Comparison of ENCODE assay signal across 33 cellular contexts in the genomic region with DNA sequence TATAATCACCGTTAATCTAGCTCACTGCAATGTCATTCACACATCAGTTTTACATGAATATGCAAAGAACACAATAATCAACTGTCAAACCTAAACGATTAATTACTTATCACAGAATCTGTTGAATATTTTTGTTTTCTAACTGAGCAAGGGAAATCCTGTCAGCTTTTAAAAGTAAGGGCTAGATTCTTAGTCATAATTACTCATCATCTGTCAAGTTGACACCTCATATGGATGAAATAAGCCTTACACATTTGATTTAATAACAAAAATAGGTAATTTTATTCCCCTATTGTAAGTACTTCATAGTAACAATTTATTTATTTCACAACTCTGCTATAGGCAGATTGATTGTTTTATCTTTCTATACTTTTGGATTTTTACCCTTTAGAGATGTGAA. TPM values are rescaled to one million over a fixed set of nuclear protein-coding genes. Genes with fewer than 3 reads are reported as not detected.
"Had no signal": no experiment of that assay in that cellular context is flagged by ENCODE, and none has a peak within 500 bp of the region (broad histone marks: within the 10 kb centered on the region; RNA-seq: fewer than 3 reads in every experiment).

No MANE protein-coding gene starts in this region.

- H3K9me3 Mint-ChIP-seq: activated CD4-positive, alpha-beta T cell treated with anti-CD3 and anti-CD28 coated beads, Interleukin-2, amount 10 ng/mL, durations not matched to agents 24 days and 14 days; activated CD8-positive, alpha-beta T cell treated with anti-CD3 and anti-CD28 coated beads for 36 hours; activated naive CD8-positive, alpha-beta T cell treated with anti-CD3 and anti-CD28 coated beads for 36 hours; activated T-cell treated with anti-CD3 and anti-CD28 coated beads, Interleukin-2, amount 50 U/mL, for 72 hours; activated T-helper 17 cell treated with anti-CD3 and anti-CD28 coated beads, Interleukin-2, amount 50 U/mL, for 72 hours had no signal

- H3K4me3 Mint-ChIP-seq: activated CD4-positive, alpha-beta T cell treated with anti-CD3 and anti-CD28 coated beads, Interleukin-2, amount 10 ng/mL, durations not matched to agents 24 days and 14 days; activated CD8-positive, alpha-beta T cell treated with anti-CD3 and anti-CD28 coated beads for 36 hours; activated naive CD8-positive, alpha-beta T cell treated with anti-CD3 and anti-CD28 coated beads for 36 hours; activated T-cell treated with anti-CD3 and anti-CD28 coated beads, Interleukin-2, amount 50 U/mL, for 72 hours; activated T-helper 17 cell treated with anti-CD3 and anti-CD28 coated beads, Interleukin-2, amount 50 U/mL, for 72 hours had no signal

- DNase-seq: activated CD4-positive, alpha-beta T cell treated with anti-CD3 and anti-CD28 coated beads, Interleukin-2, amount 10 ng/mL, durations not matched to agents 24 days and 14 days; activated CD4-positive, alpha-beta T cell treated with anti-CD3 and anti-CD28 coated beads, Interleukin-2, amount 50 U/mL, for 4 hours; activated CD8-positive, alpha-beta T cell treated with anti-CD3 and anti-CD28 coated beads for 36 hours; activated effector memory CD4-positive, alpha-beta T cell treated with anti-CD3 and anti-CD28 coated beads, Interleukin-2, amount 50 U/mL, for 16 hours; activated naive CD4-positive, alpha-beta T cell; activated naive CD4-positive, alpha-beta T cell treated with anti-CD3 and anti-CD28 coated beads, Interleukin-2, amount 50 U/mL, for 16 hours; activated naive CD8-positive, alpha-beta T cell treated with anti-CD3 and anti-CD28 coated beads for 36 hours; activated T-cell treated with anti-CD3 and anti-CD28 coated beads, Interleukin-2, amount 50 U/mL, for 1 hour; activated T-cell treated with anti-CD3 and anti-CD28 coated beads, Interleukin-2, amount 50 U/mL, for 72 hours; amniotic stem cell; aorta; brain microvascular endothelial cell; MM.1S; MV-4-11; NCI-H1092; NCI-H1436 treated with DMSO at 0.1 percent for 48 hours; NCI-H1694 treated with DMSO at 0.1 percent for 48 hours; NCI-H2029; NCI-H345; NCI-H524 treated with DMSO at 0.1 percent for 48 hours; RPMI8226; SHP77 treated with DMSO at 0.1 percent for 48 hours; SK-N-SH; T-helper 1 cell; T1000; WERI-Rb-1 had no signal

- H3K4me1 ChIP-seq: SJSA1 had no signal

- H3K4me1 Mint-ChIP-seq: activated CD4-positive, alpha-beta T cell treated with anti-CD3 and anti-CD28 coated beads, Interleukin-2, amount 10 ng/mL, durations not matched to agents 24 days and 14 days; activated naive CD8-positive, alpha-beta T cell treated with anti-CD3 and anti-CD28 coated beads for 36 hours; activated T-helper 17 cell treated with anti-CD3 and anti-CD28 coated beads, Interleukin-2, amount 50 U/mL, for 72 hours had no signal

- H3K27me3 Mint-ChIP-seq: activated CD4-positive, alpha-beta T cell treated with anti-CD3 and anti-CD28 coated beads, Interleukin-2, amount 10 ng/mL, durations not matched to agents 24 days and 14 days; activated CD8-positive, alpha-beta T cell treated with anti-CD3 and anti-CD28 coated beads for 36 hours; activated naive CD8-positive, alpha-beta T cell treated with anti-CD3 and anti-CD28 coated beads for 36 hours; activated T-helper 17 cell treated with anti-CD3 and anti-CD28 coated beads, Interleukin-2, amount 50 U/mL, for 72 hours had no signal

- H3K27ac ChIP-seq: brain microvascular endothelial cell, KMS-11, SJSA1, WERI-Rb-1 had no signal

- H3K9me3 ChIP-seq: SJSA1, SK-N-SH had no signal

- H3K27me3 ChIP-seq: brain microvascular endothelial cell, SJSA1 had no signal

- H3K27ac Mint-ChIP-seq: activated CD4-positive, alpha-beta T cell treated with anti-CD3 and anti-CD28 coated beads, Interleukin-2, amount 10 ng/mL, durations not matched to agents 24 days and 14 days; activated CD8-positive, alpha-beta T cell treated with anti-CD3 and anti-CD28 coated beads for 36 hours; activated naive CD8-positive, alpha-beta T cell treated with anti-CD3 and anti-CD28 coated beads for 36 hours; activated T-cell treated with anti-CD3 and anti-CD28 coated beads, Interleukin-2, amount 50 U/mL, for 72 hours; activated T-helper 17 cell treated with anti-CD3 and anti-CD28 coated beads, Interleukin-2, amount 50 U/mL, for 72 hours had no signal

- H3K4me3 ChIP-seq: SJSA1 had no signal

RNA-seq across cellular contexts. Expression of gene TKTL2, which starts 53.6 kb away (rescaled TPM):
- total RNA-seq: activated CD4-positive, alpha-beta T cell treated with anti-CD3 and anti-CD28 coated beads, Interleukin-2, amount 10 ng/mL, durations not matched to agents 24 days and 14 days; activated CD8-positive, alpha-beta memory T cell treated with anti-CD3 and anti-CD28 coated beads for 36 hours; activated CD8-positive, alpha-beta T cell treated with anti-CD3 and anti-CD28 coated beads for 36 hours; activated naive CD8-positive, alpha-beta T cell treated with anti-CD3 and anti-CD28 coated beads for 36 hours; activated T-cell treated with anti-CD3 and anti-CD28 coated beads, Interleukin-2, amount 50 U/mL, for 72 hours; activated T-helper 17 cell treated with anti-CD3 and anti-CD28 coated beads, Interleukin-2, amount 50 U/mL, for 72 hours; aorta; LHCN-M2; NCI-H460; SJSA1; T-helper 2 cell treated with Interferon-gamma antibody and Interleukin-4, amounts not matched to agents 100 ng/mL and 5 ng/mL, for 36 hours had no signal
- polyA plus RNA-seq: aorta, SK-N-SH had no signal
